In genomic region chr7:154928136-154929005, GRCh38 we compare ENCODE assay signal across 8 cellular contexts.
DNase-seq lines count a peak whose midpoint lies in the region; ATAC-seq and TF ChIP-seq lines count a peak whose summit lies in the region.

No MANE protein-coding gene starts in this region.

- no peaks in the 10 kb centered on the region for H3K9me3 ChIP-seq in CD8-positive, alpha-beta T cell (ENCODE audit: low read length)
- H3K9me3 ChIP-seq in uterus: no peaks in the 10 kb centered on the region

- H3K27me3 ChIP-seq in CD8-positive, alpha-beta T cell (ENCODE audit: insufficient read depth, low read length): no peaks in the 10 kb centered on the region
- no peaks in the 10 kb centered on the region for H3K27me3 ChIP-seq in uterus

- no peak for TF ChIP-seq CTCF in CD8-positive, alpha-beta T cell (IDR thresholded peaks at IDR 0.05)
- no peak for TF ChIP-seq CTCF in nephron (IDR thresholded peaks at IDR 0.05; ENCODE audit: unreplicated experiment in 3 of 3)
- TF ChIP-seq CTCF in uterus (IDR thresholded peaks at IDR 0.05): peak in 1 of 4 experiments; percentile 3

- H3K4me1 Mint-ChIP-seq in CD8-positive, alpha-beta T cell (ENCODE audit: low read depth): peaks cover 35% of the 10 kb centered on the region
- H3K4me1 Mint-ChIP-seq in activated CD8-positive, alpha-beta memory T cell treated with anti-CD3 and anti-CD28 coated beads, Interleukin-2, amount 10 ng/mL, durations not matched to agents 7 days and 5 days: peaks cover 12% of the 10 kb centered on the region
- H3K4me1 Mint-ChIP-seq in nephron: peaks cover 11% of the 10 kb centered on the region

- peak overlapping the region; percentile 99 for H3K27ac Mint-ChIP-seq in CD8-positive, alpha-beta T cell
- peak overlapping the region; percentile 86 for H3K27ac Mint-ChIP-seq in activated CD8-positive, alpha-beta memory T cell treated with anti-CD3 and anti-CD28 coated beads, Interleukin-2, amount 10 ng/mL, durations not matched to agents 7 days and 5 days
- H3K27ac Mint-ChIP-seq in nephron: peak overlapping the region; percentile 72 to 83 (median 77)

- CTCF ChIA-PET in CD8-positive, alpha-beta T cell (lab: Charles Lee): interaction anchor here (0.7 to 4.0 kb wide), 33 partner anchors 9 to 808 kb away, joined by 3 to 48 read pairs (median 5); partner anchors contain the start of gene INSIG1
- CTCF ChIA-PET in activated CD8-positive, alpha-beta memory T cell treated with anti-CD3 and anti-CD28 coated beads, Interleukin-2, amount 10 ng/mL, durations not matched to agents 7 days and 5 days (lab: Charles Lee): interaction anchor here (0.7 to 3.3 kb wide), 41 partner anchors 9 to 670 kb away, joined by 3 to 43 read pairs (median 7); partner anchors contain the start of genes HTR5A, INSIG1 and PAXIP1

- POLR2A ChIA-PET in CD8-positive, alpha-beta T cell (lab: Charles Lee): interaction anchor here (0.9 to 2.2 kb wide), 7 partner anchors 13 to 716 kb away, joined by 3 to 11 read pairs (median 6); partner anchors contain the start of genes PAXIP1 and RBM33

- no peaks in the 10 kb centered on the region for H3K9me3 Mint-ChIP-seq in CD8-positive, alpha-beta T cell
- peaks cover 2% of the 10 kb centered on the region for H3K9me3 Mint-ChIP-seq in activated CD8-positive, alpha-beta memory T cell treated with anti-CD3 and anti-CD28 coated beads, Interleukin-2, amount 10 ng/mL, durations not matched to agents 7 days and 5 days (ENCODE audit: low read depth)
- peaks cover 2% of the 10 kb centered on the region for H3K9me3 Mint-ChIP-seq in nephron

- peaks cover 15% of the 10 kb centered on the region for H3K4me1 ChIP-seq in CD8-positive, alpha-beta T cell (ENCODE audit: insufficient read depth, low read length)
- peaks cover 0 to 4% of the 10 kb centered on the region in 2 donors for H3K4me1 ChIP-seq in uterus

- peak in 1 of 2 donors; percentile 38 for TF ChIP-seq POLR2A in uterus (IDR thresholded peaks at IDR 0.05)

- H3K27me3 Mint-ChIP-seq in CD8-positive, alpha-beta T cell (ENCODE audit: low read depth): no peaks in the 10 kb centered on the region
- peaks cover 12% of the 10 kb centered on the region for H3K27me3 Mint-ChIP-seq in activated CD8-positive, alpha-beta memory T cell treated with anti-CD3 and anti-CD28 coated beads, Interleukin-2, amount 10 ng/mL, durations not matched to agents 7 days and 5 days
- H3K27me3 Mint-ChIP-seq in nephron (ENCODE audit: low read depth): peaks cover 31% of the 10 kb centered on the region

- H3K4me3 ChIP-seq in CD8-positive, alpha-beta T cell (ENCODE audit: low read depth, low read length): peak overlapping the region; percentile 74
- H3K4me3 ChIP-seq in uterus: peak overlapping the region; percentile 53 to 64

- DNase-seq in CD8-positive, alpha-beta T cell: peak in 6 of 7 experiments; percentile 12 to 67 (median 39)
- DNase-seq in GM19238 (ENCODE audit: insufficient read length, low spot score): peak; percentile 57
- DNase-seq in NCI-H748 treated with DMSO at 0.1 percent for 48 hours (lab: John Stamatoyannopoulos, UW): peak; percentile 73
- DNase-seq in activated CD8-positive, alpha-beta memory T cell treated with anti-CD3 and anti-CD28 coated beads, Interleukin-2, amount 10 ng/mL, durations not matched to agents 7 days and 5 days: peak; percentile 56
- peak; percentile 37 to 43 for DNase-seq in uterus

- H3K4me3 Mint-ChIP-seq in CD8-positive, alpha-beta T cell: peak overlapping the region; percentile 95
- peak overlapping the region; percentile 94 for H3K4me3 Mint-ChIP-seq in activated CD8-positive, alpha-beta memory T cell treated with anti-CD3 and anti-CD28 coated beads, Interleukin-2, amount 10 ng/mL, durations not matched to agents 7 days and 5 days
- peak overlapping the region; percentile 77 to 89 (median 88) for H3K4me3 Mint-ChIP-seq in nephron

- peaks cover 25% of the 10 kb centered on the region for H3K36me3 Mint-ChIP-seq in CD8-positive, alpha-beta T cell
- H3K36me3 Mint-ChIP-seq in activated CD8-positive, alpha-beta memory T cell treated with anti-CD3 and anti-CD28 coated beads, Interleukin-2, amount 10 ng/mL, durations not matched to agents 7 days and 5 days: peaks cover 10% of the 10 kb centered on the region
- H3K36me3 Mint-ChIP-seq in nephron (ENCODE audit: low read depth): no peaks in the 10 kb centered on the region

- H3K27ac ChIP-seq in CD8-positive, alpha-beta T cell (ENCODE audit: low read depth, low read length): peak overlapping the region; percentile 84
- peak overlapping the region; percentile 86 to 95 for H3K27ac ChIP-seq in uterus

- H3K36me3 ChIP-seq in CD8-positive, alpha-beta T cell (ENCODE audit: insufficient read depth, low read length): no peaks in the 10 kb centered on the region
- H3K36me3 ChIP-seq in uterus: no peaks in the 10 kb centered on the region

- intact Hi-C loops in CD8-positive, alpha-beta T cell (cut with DNase I, micrococcal nuclease): loop anchor here (1.0 to 5.0 kb wide), 11 partner anchors 15 to 1544 kb away; partner anchors contain the start of genes RBM33 (in 2 of the 2), INSIG1 (in 1 of the 2) and PAXIP1 (in 1 of the 2)
- intact Hi-C loops in uterus (cut with DNase I; ENCODE audit: low total_unique reads): loop anchor here (5.0 to 10.0 kb wide), 2 partner anchors 369 to 416 kb away; partner anchors contain the start of gene INSIG1

- peak; percentile 82 for ATAC-seq in CD8-positive, alpha-beta T cell
- ATAC-seq in HG03196 (IDR thresholded peaks at IDR 0.05; ENCODE audit: unreplicated experiment) (peak; percentile 86), esophagus mucosa (peak; percentile 78)
- ATAC-seq in activated CD8-positive, alpha-beta memory T cell treated with anti-CD3 and anti-CD28 coated beads, Interleukin-2, amount 10 ng/mL, durations not matched to agents 7 days and 5 days: peak; percentile 87

Comparison
In these comparisons a context has a peak if more than half of its experiments do, and no peak if none do; other contexts are left out.
1. Peak in every context shown above with its lines: DNase-seq, ATAC-seq, H3K4me3 ChIP-seq and H3K27ac ChIP-seq.